8 cellular contexts compared by ENCODE assay signal in the genomic region with DNA sequence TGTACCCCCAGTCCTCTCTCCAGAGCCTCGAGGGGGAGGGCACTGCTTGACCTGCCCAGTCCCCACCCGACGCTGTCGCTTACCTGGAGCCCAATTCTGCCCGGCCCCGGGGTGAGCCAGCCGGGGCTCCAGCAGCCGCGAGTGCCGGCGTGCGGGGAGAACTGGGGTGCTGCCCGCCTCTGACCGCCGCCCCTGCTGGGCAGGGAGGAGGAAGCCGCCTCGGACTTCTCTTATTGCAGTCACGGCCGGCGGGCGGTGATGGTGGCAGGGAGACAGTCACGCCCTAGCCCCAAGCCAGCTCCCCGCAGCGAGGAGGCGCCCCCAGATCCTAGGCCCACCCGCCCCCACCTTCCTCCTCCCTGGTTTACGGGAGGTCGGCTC. TPM values are rescaled to one million over a fixed set of nuclear protein-coding genes. Genes with fewer than 3 reads are reported as not detected.
A peak's percentile ranks its signal among the peaks of the same experiment; 100 is the strongest.
DNase-seq lines count a peak whose midpoint lies in the region; ATAC-seq lines count a peak whose summit lies in the region.

TSS of gene FGR (minus strand) at position 204 of the 381 bp plus-strand sequence. CDS start 11,269 bp downstream, outside the sequence.

- no peaks in the 10 kb centered on the region for H3K4me1 ChIP-seq in GM23248 (ENCODE audit: insufficient read depth)
- peaks cover 12% of the 10 kb centered on the region for H3K4me1 ChIP-seq in adipocyte (ENCODE audit: control insufficient read depth, insufficient read depth, low read length)
- H3K4me1 ChIP-seq in iPS DF 6.9 (ENCODE audit: control insufficient read depth, insufficient read depth, low read length): 0 out of 2 replicates have a peak, but pooled peaks cover 4% of the 10 kb centered on the region
- H3K4me1 ChIP-seq in skeletal muscle satellite cell (ENCODE audit: control insufficient read depth, insufficient read depth, low read length): peaks cover 16% of the 10 kb centered on the region

- H3K9me2 ChIP-seq in GM23248 (ENCODE audit: insufficient read depth): no peaks in the 10 kb centered on the region

- H4K20me1 ChIP-seq in GM23248 (ENCODE audit: insufficient read depth): no peaks in the 10 kb centered on the region

- H3F3A ChIP-seq in GM23248 (ENCODE audit: insufficient read depth): no peaks in the 10 kb centered on the region

- H3K27ac ChIP-seq in GM23248: no peak within 1 kb of the TSS
- H3K27ac ChIP-seq in iPS DF 6.9 (ENCODE audit: low read length): no peak within 1 kb of the TSS

- WGBS in GM23248 (ENCODE audit: low coverage in 1 of 2, low lambda C conversion rate in 2 of 2, missing lambda C conversion rate in 2 of 2), 2 experiments: 77 to 88% methylated on average over 15 to 28 of the region's 28 CpGs
- no CpG with 5 or more reads among the region's 28 CpGs for WGBS in iPS DF 6.9 (ENCODE audit: insufficient coverage, insufficient read length)

- no peaks in the 10 kb centered on the region for H3K27me3 ChIP-seq in GM23248 (replicated peaks; ENCODE audit: insufficient read depth)
- H3K27me3 ChIP-seq in adipocyte (replicated peaks; ENCODE audit: control insufficient read depth, insufficient read depth, low read length): no peaks in the 10 kb centered on the region
- peaks cover 15% of the 10 kb centered on the region for H3K27me3 ChIP-seq in iPS DF 6.9 (ENCODE audit: control insufficient read depth, insufficient read depth, low read length)
- peaks cover 19% of the 10 kb centered on the region for H3K27me3 ChIP-seq in skeletal muscle satellite cell (ENCODE audit: control insufficient read depth, insufficient read depth, low read length)

- no peak for ATAC-seq in HG02588 (IDR thresholded peaks at IDR 0.05; ENCODE audit: unreplicated experiment)

- H3K36me3 ChIP-seq in GM23248 (ENCODE audit: low read depth): no peaks in the 10 kb centered on the region
- no peaks in the 10 kb centered on the region for H3K36me3 ChIP-seq in adipocyte (ENCODE audit: control insufficient read depth, insufficient read depth, low read length, severe bottlenecking)
- H3K36me3 ChIP-seq in iPS DF 6.9 (ENCODE audit: control insufficient read depth, insufficient read depth, low read length): no peaks in the 10 kb centered on the region
- no peaks in the 10 kb centered on the region for H3K36me3 ChIP-seq in skeletal muscle satellite cell (ENCODE audit: insufficient read depth, low read length)

- H3K79me2 ChIP-seq in GM23248 (ENCODE audit: insufficient read depth): no peaks in the 10 kb centered on the region

- no peak for DNase-seq in GM23248
- no peak for DNase-seq in adipocyte (ENCODE audit: low read depth)
- no peak for DNase-seq in iPS DF 6.9 (ENCODE audit: low read depth, low spot score)
- no peak for DNase-seq in activated gamma-delta T cell (lab: John Stamatoyannopoulos, UW)
- no peak for DNase-seq in activated CD4-positive, CD25-positive, alpha-beta regulatory T cell (lab: John Stamatoyannopoulos, UW)
- no peak for DNase-seq in activated CD8-positive, alpha-beta memory T cell treated with anti-CD3 and anti-CD28 coated beads, Interleukin-2, amount 50 U/mL, for 4 hours

- H3K9me3 ChIP-seq in GM23248 (ENCODE audit: low read depth): no peaks in the 10 kb centered on the region
- H3K9me3 ChIP-seq in adipocyte (ENCODE audit: control insufficient read depth, low read length): no peaks in the 10 kb centered on the region
- no peaks in the 10 kb centered on the region for H3K9me3 ChIP-seq in iPS DF 6.9 (ENCODE audit: control insufficient read depth, insufficient read depth, low read length)
- H3K9me3 ChIP-seq in skeletal muscle satellite cell (replicated peaks; ENCODE audit: low read length): no peaks in the 10 kb centered on the region

- peak within 1 kb of the TSS; percentile 47 for H3K4me2 ChIP-seq in GM23248 (ENCODE audit: unreplicated experiment)
- H3K4me2 ChIP-seq in skeletal muscle satellite cell (ENCODE audit: low read length): peak within 1 kb of the TSS; percentile 84

- H2AFZ ChIP-seq in GM23248: peak within 1 kb of the TSS; percentile 86

- peak within 1 kb of the TSS; percentile 71 for H3K9ac ChIP-seq in GM23248
- H3K9ac ChIP-seq in adipocyte (ENCODE audit: low read length): peak within 1 kb of the TSS; percentile 80
- H3K9ac ChIP-seq in skeletal muscle satellite cell (ENCODE audit: low read depth, low read length): peak within 1 kb of the TSS; percentile 63

- in situ Hi-C loops in GM23248 (cut with MboI): no loop called here

- H3K4me3 ChIP-seq in GM23248: peak within 1 kb of the TSS; percentile 64
- peak within 1 kb of the TSS; percentile 71 for H3K4me3 ChIP-seq in adipocyte (ENCODE audit: low read length)
- peak within 1 kb of the TSS; percentile 57; the same call in 1 of the 2 replicates for H3K4me3 ChIP-seq in iPS DF 6.9 (ENCODE audit: low read length)
- peak within 1 kb of the TSS; percentile 63 for H3K4me3 ChIP-seq in skeletal muscle satellite cell (ENCODE audit: low read length)

RNA-seq across cellular contexts. Expression of gene FGR, which starts in this region (rescaled TPM):
- total RNA-seq in GM23248 (2014; rRNA removed; shearing (Covaris generic)): not detected in 2 replicates
- not detected in 2 replicates for polyA plus RNA-seq in GM23248 (2016; fragmentation: Nextera tagmentation; extraction: Ambion mirVana)
- total RNA-seq in skeletal muscle satellite cell (2012; rRNA removed): not detected in 2 replicates
